8 cellular contexts compared by ENCODE assay signal in genomic region chr2:101251844-101252407, GRCh38. TPM values are rescaled to one million over a fixed set of nuclear protein-coding genes. Genes with fewer than 3 reads are reported as not detected.
DNase-seq lines count a peak whose midpoint lies in the region; ATAC-seq and TF ChIP-seq lines count a peak whose summit lies in the region.

No MANE protein-coding gene starts in this region.

- H3K9me3 ChIP-seq in body of pancreas: no peaks in the 10 kb centered on the region

- peaks cover 36% of the 10 kb centered on the region for H3K4me1 ChIP-seq in body of pancreas

- H3K4me3 Mint-ChIP-seq in CD14-positive monocyte: peak overlapping the region; percentile 89 to 96
- H3K4me3 Mint-ChIP-seq in stimulated activated effector memory CD8-positive, alpha-beta T cell treated with anti-CD3 and anti-CD28 coated beads, Interleukin-12 subunit alpha, Interleukin-12 subunit beta, amount 100 ng/mL, for 72 hours: peak overlapping the region; percentile 100

- peaks cover 44% of the 10 kb centered on the region for H3K4me1 Mint-ChIP-seq in CD14-positive monocyte
- peaks cover 28% of the 10 kb centered on the region for H3K4me1 Mint-ChIP-seq in stimulated activated effector memory CD8-positive, alpha-beta T cell treated with anti-CD3 and anti-CD28 coated beads, Interleukin-12 subunit alpha, Interleukin-12 subunit beta, amount 100 ng/mL, for 72 hours

- H3K36me3 Mint-ChIP-seq in CD14-positive monocyte: peaks cover 0 to 5% of the 10 kb centered on the region in 2 donors
- peaks cover 37% of the 10 kb centered on the region for H3K36me3 Mint-ChIP-seq in stimulated activated effector memory CD8-positive, alpha-beta T cell treated with anti-CD3 and anti-CD28 coated beads, Interleukin-12 subunit alpha, Interleukin-12 subunit beta, amount 100 ng/mL, for 72 hours

- peak overlapping the region in 6 of 7 donors; percentile 74 to 93 (median 84) for H3K27ac Mint-ChIP-seq in CD14-positive monocyte
- peak overlapping the region; percentile 98 for H3K27ac Mint-ChIP-seq in stimulated activated effector memory CD8-positive, alpha-beta T cell treated with anti-CD3 and anti-CD28 coated beads, Interleukin-12 subunit alpha, Interleukin-12 subunit beta, amount 100 ng/mL, for 72 hours

- no peak for TF ChIP-seq POLR2A in body of pancreas (IDR thresholded peaks at IDR 0.05)

- DNase-seq in CD14-positive monocyte (ENCODE audit: low spot score) (no peak), NCI-H774 (lab: John Stamatoyannopoulos, UW) (peak; percentile 40), body of pancreas (peak; percentile 73 to 83 (median 78)), islet precursor cell (peak; percentile 66), NCI-H1694 (lab: John Stamatoyannopoulos, UW) (no peak)
- DNase-seq in stimulated activated effector memory CD8-positive, alpha-beta T cell treated with anti-CD3 and anti-CD28 coated beads, Interleukin-12 subunit alpha, Interleukin-12 subunit beta, amount 100 ng/mL, for 72 hours (ENCODE audit: low spot score in 2 of 2): no peak

- no peaks in the 10 kb centered on the region for H3K27me3 ChIP-seq in body of pancreas

- H3K4me3 ChIP-seq in body of pancreas: peak overlapping the region; percentile 1 to 17

- H3K27ac ChIP-seq in body of pancreas: peak overlapping the region; percentile 91 to 97 (median 92)

- TF ChIP-seq CTCF in CD14-positive monocyte (IDR thresholded peaks at IDR 0.05): peak; percentile 22
- peak; percentile 51 to 85 (median 76) for TF ChIP-seq CTCF in body of pancreas (IDR thresholded peaks at IDR 0.05)

- H3K36me3 ChIP-seq in body of pancreas (replicated peaks in 1 of 2; ENCODE audit: insufficient read depth in 1 of 2, low read depth in 2 of 2): no peaks in the 10 kb centered on the region

- no peaks in the 10 kb centered on the region for H3K27me3 Mint-ChIP-seq in CD14-positive monocyte (ENCODE audit: low read depth in 3 of 3)

- ATAC-seq in GM19043 (IDR thresholded peaks at IDR 0.05; ENCODE audit: low read depth, unreplicated experiment) (peak; percentile 54), HG03196 (IDR thresholded peaks at IDR 0.05; ENCODE audit: unreplicated experiment) (peak; percentile 45), body of pancreas (peak; percentile 65)
- peak; percentile 63 for ATAC-seq in stimulated activated effector memory CD8-positive, alpha-beta T cell treated with anti-CD3 and anti-CD28 coated beads, Interleukin-12 subunit alpha, Interleukin-12 subunit beta, amount 100 ng/mL, for 72 hours

- H3K9me3 Mint-ChIP-seq in CD14-positive monocyte: peaks cover 0 to 4% (median 2%) of the 10 kb centered on the region in 7 donors
- H3K9me3 Mint-ChIP-seq in stimulated activated effector memory CD8-positive, alpha-beta T cell treated with anti-CD3 and anti-CD28 coated beads, Interleukin-12 subunit alpha, Interleukin-12 subunit beta, amount 100 ng/mL, for 72 hours: no peaks in the 10 kb centered on the region

- WGBS in body of pancreas, 2 donors: 8 to 9% methylated on average over 16 of the region's 16 CpGs

- intact Hi-C loops in CD14-positive monocyte (cut with micrococcal nuclease) (loop anchor here (2.0 to 10.0 kb wide), 3 partner anchors 55 to 249 kb away; partner anchors contain the start of genes RNF149 (in 2 of the 2), RPL31 (in 1 of the 2) and TBC1D8 (in 1 of the 2)), body of pancreas (cut with DNase I) (no loop called here)

RNA-seq across cellular contexts. Expression of gene CNOT11, which starts 0.8 kb away (rescaled TPM):
- polyA plus RNA-seq in CD14-positive monocyte: 10 to 100 TPM; 38.4 to 39.0 TPM
- total RNA-seq in body of pancreas: 10 to 100 TPM; 10.2 to 34.5 TPM

RNA-seq across cellular contexts. Expression of gene RNF149, which starts 56.6 kb away (rescaled TPM):
- 100 to 1,000 TPM; 112 to 141 TPM for polyA plus RNA-seq in CD14-positive monocyte
- total RNA-seq in body of pancreas: 10 to 100 TPM; 38.6 to 47.7 TPM

Comparison
In these comparisons a context has a peak if more than half of its experiments do, and no peak if none do; other contexts are left out.
1. DNase-seq: peak in NCI-H774 (single experiment), body of pancreas (4 of 4) and islet precursor cell (single experiment); none in CD14-positive monocyte (single experiment), stimulated activated effector memory CD8-positive, alpha-beta T cell treated with anti-CD3 and anti-CD28 coated beads, Interleukin-12 subunit alpha, Interleukin-12 subunit beta, amount 100 ng/mL, for 72 hours (0 of 2) and NCI-H1694 (single experiment).
2. Peak in every context shown above with its lines, with median percentiles within 50 percentile points of each other: ATAC-seq.